ENCODE assay signal across 29 cellular contexts in genomic region chr1:12584900-12585525, GRCh38. TPM values are rescaled to one million over a fixed set of nuclear protein-coding genes. Genes with fewer than 3 reads are reported as not detected.
DNase-seq lines count a peak whose midpoint lies in the region; FAIRE-seq and TF ChIP-seq lines count a peak whose summit lies in the region.
"Had no signal": no experiment of that assay in that cellular context is flagged by ENCODE, and none has a peak within 500 bp of the region (broad histone marks: within the 10 kb centered on the region; RNA-seq: fewer than 3 reads in every experiment).

No MANE protein-coding gene starts in this region.

- no CpG with 5 or more reads among the region's 6 CpGs for WGBS in neuronal stem cell (ENCODE audit: extremely low coverage in 2 of 2, insufficient read length in 2 of 2, insufficient replicate concordance in 1 of 2), 2 donors
- WGBS in tibial nerve, 2 donors = 73 to 85% methylated on average over 5 of the region's 6 CpGs
- 79 to 80% methylated on average over 6 of the region's 6 CpGs for WGBS in sigmoid colon, 2 donors

- H3K9me3 ChIP-seq in HEK293 (ENCODE audit: control insufficient read depth, insufficient read depth, low read depth, low read length) (no peaks in the 10 kb centered on the region), neuronal stem cell (replicated peaks in 1 of 2; ENCODE audit: control insufficient read depth in 2 of 2, insufficient read depth in 1 of 2, low read depth in 1 of 2, low read length in 2 of 2) (no peaks in the 10 kb centered on the region), tibial nerve (no peaks in the 10 kb centered on the region), sigmoid colon (no peaks in the 10 kb centered on the region)
- H3K9me3 ChIP-seq: BLaER1 treated with 17β-estradiol and CSF1 and Interleukin-3, amounts not matched to agents 10 nM and 100 nM; SJSA1 had no signal

- DNase-seq in bronchial epithelial cell (ENCODE audit: low read depth) = no peak
- no peak for DNase-seq in neuronal stem cell (ENCODE audit: low spot score)
- DNase-seq in tibial nerve (ENCODE audit: low spot score in 2 of 2) = no peak
- no peak for DNase-seq in sigmoid colon
- DNase-seq in activated T-cell treated with anti-CD3 and anti-CD28 coated beads, Interleukin-2, amount 50 U/mL, for 1 hour = no peak
- DNase-seq in HUDEP-2 (lab: John Stamatoyannopoulos, UW; ENCODE audit: unreplicated experiment in 76 of 76) = no peak
- no peak for DNase-seq in mucosa of gallbladder (ENCODE audit: low spot score)
- DNase-seq: AML-193; CD4-positive, alpha-beta memory T cell; COR-L47; DMS53; GOT3; HCEC 1CT; MM.1S; NCI-H1694; NCI-H2029 treated with DMSO at 0.1 percent for 48 hours; NCI-H446 treated with DMSO at 0.1 percent for 48 hours; NCI-H526; NK-92 treated with Interleukin-12 subunit alpha and Interleukin-12 subunit beta, amount 100 ng/mL, for 24 hours; PC-9; Right ventricle myocardium superior; RPMI8226 had no signal

- no peak overlapping the region for H3K4me2 ChIP-seq in neuronal stem cell (ENCODE audit: insufficient read depth, low read length, poor library complexity, severe bottlenecking)
- H3K4me2 ChIP-seq: BLaER1 treated with 17β-estradiol and CSF1 and Interleukin-3, amounts not matched to agents 10 nM and 100 nM; KMS-11; PC-9 had no signal

- no peak overlapping the region for H4K91ac ChIP-seq in neuronal stem cell (ENCODE audit: low read depth, low read length, poor library complexity)

- intact Hi-C loops in sigmoid colon (cut with DNase I) = no loop called here

- H2BK15ac ChIP-seq in neuronal stem cell (ENCODE audit: low read length) = peak overlapping the region; percentile 2

- H3K27ac ChIP-seq in HEK293 (ENCODE audit: extremely low read depth, low read depth, low read length) (no peak overlapping the region), neuronal stem cell (replicated peaks; ENCODE audit: low read length) (no peak overlapping the region), tibial nerve (peak overlapping the region in 3 of 4 donors; percentile 10 to 91 (median 76)), sigmoid colon (no peak overlapping the region)
- H3K27ac ChIP-seq: HL-60, KMS-11, PC-9, SJSA1 had no signal

- H2BK5ac ChIP-seq in neuronal stem cell (ENCODE audit: low read length) = no peak overlapping the region

- peak overlapping the region; percentile 64 for H3K14ac ChIP-seq in neuronal stem cell (ENCODE audit: low read length)

- peaks cover 0 to 8% of the 10 kb centered on the region in 2 experiments; a peak in 2 of 3 replicates for H3K36me3 ChIP-seq in HEK293 (ENCODE audit: control insufficient read depth in 2 of 2, insufficient read depth in 1 of 2, low read length in 2 of 2)
- peaks cover 2% of the 10 kb centered on the region for H3K36me3 ChIP-seq in bronchial epithelial cell (ENCODE audit: control insufficient read depth, insufficient read depth, low read length)
- no peaks in the 10 kb centered on the region for H3K36me3 ChIP-seq in neuronal stem cell (replicated peaks in 1 of 2; ENCODE audit: control insufficient read depth in 2 of 2, insufficient read depth in 2 of 2, low read length in 2 of 2)
- peaks cover 0 to 47% (median 2%) of the 10 kb centered on the region in 3 donors for H3K36me3 ChIP-seq in tibial nerve
- H3K36me3 ChIP-seq in sigmoid colon = peaks cover 0 to 8% (median 0%) of the 10 kb centered on the region in 4 donors
- H3K36me3 ChIP-seq: BLaER1 treated with 17β-estradiol and CSF1 and Interleukin-3, amounts not matched to agents 10 nM and 100 nM; SJSA1 had no signal

- H3K27me3 ChIP-seq in bronchial epithelial cell (ENCODE audit: control insufficient read depth, insufficient read depth, low read length) (no peaks in the 10 kb centered on the region), neuronal stem cell (ENCODE audit: control insufficient read depth in 3 of 3, insufficient read depth in 3 of 3, low read depth in 1 of 3, low read length in 3 of 3) (peaks cover 0 to 4% (median 0%) of the 10 kb centered on the region in 3 experiments), tibial nerve (no peaks in the 10 kb centered on the region), sigmoid colon (no peaks in the 10 kb centered on the region)
- H3K27me3 ChIP-seq: BLaER1 treated with 17β-estradiol and CSF1 and Interleukin-3, amounts not matched to agents 10 nM and 100 nM; SJSA1 had no signal

- TF ChIP-seq POLR2A in tibial nerve (IDR thresholded peaks at IDR 0.05) (no peak), sigmoid colon (IDR thresholded peaks at IDR 0.05) (no peak)

- POLR2A ChIA-PET in HEK293 (lab: Yijun Ruan, JAX) = no interaction called here

- peak; percentile 64 for FAIRE-seq in bronchial epithelial cell (lab: Jason Lieb, UNC)
- FAIRE-seq: A204.1, G401.6 had no signal

- no peak overlapping the region for H3K4me3 ChIP-seq in HEK293 (ENCODE audit: low read depth, low read length)
- H3K4me3 ChIP-seq in bronchial epithelial cell (ENCODE audit: low read depth, low read length) = no peak overlapping the region
- peak overlapping the region in 1 of 2 donors; percentile 7 for H3K4me3 ChIP-seq in neuronal stem cell (ENCODE audit: low read length in 2 of 2)
- H3K4me3 ChIP-seq in tibial nerve = no peak overlapping the region
- H3K4me3 ChIP-seq in sigmoid colon = no peak overlapping the region
- H3K4me3 ChIP-seq: BLaER1 treated with 17β-estradiol and CSF1 and Interleukin-3, amounts not matched to agents 10 nM and 100 nM; PC-9; SJSA1 had no signal

- TF ChIP-seq EP300 in tibial nerve (IDR thresholded peaks at IDR 0.05) = no peak
- no peak for TF ChIP-seq EP300 in sigmoid colon (IDR thresholded peaks at IDR 0.05)

- no peak overlapping the region for H2AFZ ChIP-seq in neuronal stem cell (ENCODE audit: low read length)
- H2AFZ ChIP-seq: PC-9 had no signal

- CTCF ChIA-PET in HEK293 (lab: Yijun Ruan, JAX) = no interaction called here

- H2BK120ac ChIP-seq in neuronal stem cell (ENCODE audit: low read depth, low read length) = peak overlapping the region; percentile 54

- peak overlapping the region; percentile 45 for H3K23ac ChIP-seq in neuronal stem cell (ENCODE audit: low read depth, low read length, poor library complexity)

- no peaks in the 10 kb centered on the region for H3K79me1 ChIP-seq in neuronal stem cell (ENCODE audit: low read depth, low read length)

- no peak overlapping the region for H2BK12ac ChIP-seq in neuronal stem cell (ENCODE audit: low read length)

- H2AK5ac ChIP-seq in neuronal stem cell (ENCODE audit: low read depth, low read length) = peak overlapping the region; percentile 62

- H3K4me1 ChIP-seq in HEK293 (ENCODE audit: control insufficient read depth, insufficient read depth, low read length) = peaks cover 7% of the 10 kb centered on the region; the same call in 1 of the 2 replicates
- no peaks in the 10 kb centered on the region for H3K4me1 ChIP-seq in neuronal stem cell (ENCODE audit: control insufficient read depth in 2 of 2, insufficient read depth in 1 of 2, low read depth in 1 of 2, low read length in 2 of 2)
- H3K4me1 ChIP-seq in tibial nerve = peaks cover 0 to 89% (median 13%) of the 10 kb centered on the region in 4 donors
- peaks cover 0 to 19% (median 14%) of the 10 kb centered on the region in 4 donors for H3K4me1 ChIP-seq in sigmoid colon

- peak overlapping the region; percentile 70 for H3K4ac ChIP-seq in neuronal stem cell (ENCODE audit: low read length)

- no peak overlapping the region for H4K8ac ChIP-seq in neuronal stem cell (ENCODE audit: low read depth, low read length)

- no peak overlapping the region for H3K18ac ChIP-seq in neuronal stem cell (ENCODE audit: low read length)

- no peak for TF ChIP-seq CTCF in HEK293 (tag by site-specific recombination; IDR thresholded peaks at IDR 0.05)
- no peak for TF ChIP-seq CTCF in bronchial epithelial cell (IDR thresholded peaks at IDR 0.05; ENCODE audit: insufficient read depth, low read length, severe bottlenecking)
- TF ChIP-seq CTCF in tibial nerve (IDR thresholded peaks at IDR 0.05) = no peak
- TF ChIP-seq CTCF in sigmoid colon (IDR thresholded peaks at IDR 0.05) = no peak

- H3K9ac ChIP-seq in neuronal stem cell (ENCODE audit: low read depth, low read length, poor library complexity) = peak overlapping the region; percentile 17
- H3K9ac ChIP-seq: BLaER1 treated with 17β-estradiol and CSF1 and Interleukin-3, amounts not matched to agents 10 nM and 100 nM; KMS-11 had no signal

TF ChIP-seq in HEK293, 187 proteins besides CTCF, POLR2A, EP300 and RAD21 (continues in another document):
- 0 out of 2 replicates have a peak, but pooled peaks have one; percentile 26 for TF ChIP-seq ZFHX2 (tag by site-specific recombination; conservative IDR thresholded peaks at IDR 0.05)
- TF ChIP-seq ZSCAN4 (tag by site-specific recombination; IDR thresholded peaks at IDR 0.05) = peak; percentile 67
- no peak for TF ChIP-seq ZNF362 (tag by site-specific recombination; IDR thresholded peaks at IDR 0.05)
- TF ChIP-seq ZNF521 (tag by site-specific recombination; IDR thresholded peaks at IDR 0.05) = peak; percentile 57; the same call in 1 of the 2 replicates

RNA-seq across cellular contexts. Expression of gene DHRS3, which starts 33.0 kb away (rescaled TPM):
- 29.3 and 63.7 TPM in 2 replicates for total RNA-seq in bronchial epithelial cell
- polyA plus RNA-seq in neuronal stem cell (2013, experiment 1 of 2) = 0.75 TPM
- 0.76 TPM for polyA plus RNA-seq in neuronal stem cell (2013, experiment 2 of 2)
- total RNA-seq in tibial nerve = 100 to 1,000 TPM; 180 to 449 (median 358) TPM
- 100 to 1,000 TPM in 1 of 4 donors, 10 to 100 TPM in 3; 47.1 to 102 (median 73.1) TPM for total RNA-seq in sigmoid colon
- 10 to 100 TPM; 34.8 to 47.9 (median 36.5) TPM for polyA plus RNA-seq in sigmoid colon
- total RNA-seq in mucosa of gallbladder = 168 TPM

RNA-seq across cellular contexts. Expression of gene AADACL4, which starts 58.9 kb away (rescaled TPM):
- total RNA-seq in bronchial epithelial cell = not detected in 2 replicates
- polyA plus RNA-seq in neuronal stem cell (2013, experiment 1 of 2) = not detected
- not detected for polyA plus RNA-seq in neuronal stem cell (2013, experiment 2 of 2)
- total RNA-seq in tibial nerve = not detected
- not detected for total RNA-seq in sigmoid colon
- polyA plus RNA-seq in sigmoid colon = under 1 TPM in 1 of 3 donors, not detected in 2; 0.04 TPM
- total RNA-seq in mucosa of gallbladder = not detected
- total RNA-seq: CD4-positive, alpha-beta memory T cell; PC-9; Right ventricle myocardium superior; SJSA1 had no signal
- polyA plus RNA-seq: CD4-positive, alpha-beta memory T cell had no signal

Comparison
In these comparisons a context has a peak if more than half of its experiments do, and no peak if none do; other contexts are left out.
1. H3K27ac ChIP-seq: peak in tibial nerve (3 of 4); none in HEK293 (single experiment), neuronal stem cell (single experiment) and sigmoid colon (0 of 4).